13 cellular contexts compared by ENCODE assay signal in the genomic region with DNA sequence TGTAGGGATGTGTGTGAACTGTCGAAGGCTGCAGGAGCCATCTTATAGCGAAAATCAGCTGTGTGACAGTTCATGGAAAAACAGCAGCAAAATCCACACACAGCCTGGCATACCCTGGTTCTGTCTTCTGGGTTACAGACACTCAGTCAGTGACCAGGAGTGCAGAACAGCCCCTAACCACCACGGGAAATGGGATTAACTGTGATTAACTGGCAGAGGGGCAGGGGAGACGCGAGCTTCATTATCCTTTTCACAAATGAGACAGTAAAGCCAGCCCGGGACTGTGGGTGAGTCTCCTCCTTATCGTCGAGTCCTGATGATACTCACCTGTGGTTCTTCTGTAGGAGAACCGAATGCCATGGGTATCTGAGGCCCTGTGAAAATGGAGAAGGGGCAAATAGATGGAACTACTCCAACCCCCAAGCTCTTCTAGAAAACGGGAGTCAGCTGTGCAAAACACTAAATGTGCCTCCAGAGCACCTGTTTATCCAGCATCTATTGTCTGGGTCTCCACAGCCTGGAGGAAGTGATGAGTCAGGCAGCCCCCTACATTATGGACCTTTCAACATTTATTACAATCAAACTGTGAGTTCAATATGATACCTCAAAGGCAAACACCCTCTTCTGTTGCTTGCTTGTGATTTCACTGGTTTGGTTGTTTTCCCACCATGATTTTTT. TPM values are rescaled to one million over a fixed set of nuclear protein-coding genes. Genes with fewer than 3 reads are reported as not detected.
DNase-seq lines count a peak whose midpoint lies in the region; ATAC-seq and TF ChIP-seq lines count a peak whose summit lies in the region.
"Had no signal": no experiment of that assay in that cellular context is flagged by ENCODE, and none has a peak within 500 bp of the region (broad histone marks: within the 10 kb centered on the region; RNA-seq: fewer than 3 reads in every experiment).

No MANE protein-coding gene starts in this region.

- H3K36me3 Mint-ChIP-seq in activated naive CD4-positive, alpha-beta T cell treated with anti-CD3 and anti-CD28 coated beads, Interleukin-2, amount 50 U/mL, for 72 hours: no peaks in the 10 kb centered on the region
- H3K36me3 Mint-ChIP-seq in naive B cell: no peaks in the 10 kb centered on the region

- H3K9me3 ChIP-seq in ascending aorta (no peaks in the 10 kb centered on the region), upper lobe of right lung (no peaks in the 10 kb centered on the region)
- H3K9me3 ChIP-seq: BE2C had no signal

- H3K9me3 Mint-ChIP-seq in activated naive CD4-positive, alpha-beta T cell treated with anti-CD3 and anti-CD28 coated beads, Interleukin-2, amount 50 U/mL, for 72 hours: no peaks in the 10 kb centered on the region
- H3K9me3 Mint-ChIP-seq in naive B cell: no peaks in the 10 kb centered on the region
- H3K9me3 Mint-ChIP-seq: effector memory CD8-positive, alpha-beta T cell; IgD-negative memory B cell had no signal

- no peak for DNase-seq in activated naive CD4-positive, alpha-beta T cell treated with anti-CD3 and anti-CD28 coated beads, Interleukin-2, amount 50 U/mL, for 72 hours (ENCODE audit: low spot score in 2 of 2)
- no peak for DNase-seq in activated naive CD4-positive, alpha-beta T cell treated with anti-CD3 and anti-CD28 coated beads, Interleukin-2, amount 50 U/mL, for 16 hours
- DNase-seq in ascending aorta (ENCODE audit: low spot score in 2 of 2) (no peak), naive B cell (no peak), upper lobe of right lung (peak; percentile 26), HT-29 (ENCODE audit: low spot score) (no peak), substantia nigra (lab: John Stamatoyannopoulos, UW) (no peak)
- DNase-seq: activated gamma-delta T cell; BE2C; effector memory CD8-positive, alpha-beta T cell; T-helper 9 cell had no signal

- intact Hi-C loops in ascending aorta (cut with DNase I): no loop called here
- intact Hi-C loops in upper lobe of right lung (cut with DNase I): no loop called here

- H3K27me3 Mint-ChIP-seq in naive B cell: peaks cover 0 to 12% (median 6%) of the 10 kb centered on the region in 3 donors
- H3K27me3 Mint-ChIP-seq: effector memory CD8-positive, alpha-beta T cell; IgD-negative memory B cell had no signal

- peak; percentile 24 to 28 for ATAC-seq in activated naive CD4-positive, alpha-beta T cell treated with anti-CD3 and anti-CD28 coated beads, Interleukin-2, amount 50 U/mL, for 72 hours
- ATAC-seq in naive B cell (ENCODE audit: low read depth in 2 of 2): peak in 1 of 2 donors; percentile 9
- no peak for ATAC-seq in upper lobe of right lung
- no peak for ATAC-seq in GM21786 (IDR thresholded peaks at IDR 0.05; ENCODE audit: unreplicated experiment)
- ATAC-seq: effector memory CD8-positive, alpha-beta T cell had no signal

- no peaks in the 10 kb centered on the region for H3K27me3 ChIP-seq in ascending aorta
- H3K27me3 ChIP-seq in upper lobe of right lung: no peaks in the 10 kb centered on the region
- H3K27me3 ChIP-seq: BE2C had no signal

- H3K36me3 ChIP-seq in ascending aorta (no peaks in the 10 kb centered on the region), upper lobe of right lung (no peaks in the 10 kb centered on the region)
- H3K36me3 ChIP-seq: BE2C had no signal

- peak overlapping the region; percentile 89 to 93 for H3K27ac ChIP-seq in ascending aorta
- H3K27ac ChIP-seq in upper lobe of right lung: peak overlapping the region; percentile 75
- H3K27ac ChIP-seq in substantia nigra (ENCODE audit: low read depth, low read length, poor library complexity, severe bottlenecking): no peak overlapping the region

- H3K4me3 ChIP-seq in ascending aorta (no peak overlapping the region), upper lobe of right lung (no peak overlapping the region)

- no peak overlapping the region for H3K27ac Mint-ChIP-seq in activated naive CD4-positive, alpha-beta T cell treated with anti-CD3 and anti-CD28 coated beads, Interleukin-2, amount 50 U/mL, for 72 hours
- peak overlapping the region in 1 of 6 donors; percentile 65 for H3K27ac Mint-ChIP-seq in naive B cell
- H3K27ac Mint-ChIP-seq: effector memory CD8-positive, alpha-beta T cell had no signal

- peak overlapping the region in 6 of 8 donors; percentile 7 to 84 (median 66) for H3K4me3 Mint-ChIP-seq in naive B cell
- H3K4me3 Mint-ChIP-seq: effector memory CD8-positive, alpha-beta T cell had no signal

- peaks cover 13 to 26% (median 21%) of the 10 kb centered on the region in 3 donors for H3K4me1 Mint-ChIP-seq in naive B cell

- TF ChIP-seq CTCF in ascending aorta (IDR thresholded peaks at IDR 0.05): no peak
- no peak for TF ChIP-seq CTCF in upper lobe of right lung (IDR thresholded peaks at IDR 0.05)

- H3K4me1 ChIP-seq in ascending aorta (peaks cover 13 to 51% of the 10 kb centered on the region in 2 donors), upper lobe of right lung (peaks cover 35% of the 10 kb centered on the region)
- H3K4me1 ChIP-seq: BE2C had no signal

RNA-seq across cellular contexts. Expression of a gene that starts 9.9 kb away (rescaled TPM):
- total RNA-seq in activated naive CD4-positive, alpha-beta T cell treated with anti-CD3 and anti-CD28 coated beads, Interleukin-2, amount 50 U/mL, for 72 hours: 100 to 1,000 TPM; 190 to 193 TPM
- total RNA-seq in ascending aorta (133 TPM), upper lobe of right lung (178 TPM)
- polyA plus RNA-seq in naive B cell (ENCODE audit: low read depth in 6 of 6): 10 to 100 TPM; 45.8 to 88.7 (median 68.2) TPM
- total RNA-seq in HT-29 (2014; rRNA removed; shearing (Covaris generic)): 91.0 and 97.1 TPM in 2 replicates

RNA-seq across cellular contexts. Expression of a gene that starts 26.9 kb away (rescaled TPM):
- total RNA-seq in activated naive CD4-positive, alpha-beta T cell treated with anti-CD3 and anti-CD28 coated beads, Interleukin-2, amount 50 U/mL, for 72 hours: under 1 TPM in 1 of 2 donors, not detected in 1; 0.88 TPM
- 0.32 TPM for total RNA-seq in ascending aorta
- not detected for polyA plus RNA-seq in naive B cell (ENCODE audit: low read depth in 6 of 6)
- 50.9 TPM for total RNA-seq in upper lobe of right lung
- 44.2 and 65.1 TPM in 2 replicates for total RNA-seq in HT-29 (2014; rRNA removed; shearing (Covaris generic))
- polyA plus RNA-seq: IgD-negative memory B cell had no signal

RNA-seq across cellular contexts. Expression of a gene that starts 51.1 kb away (rescaled TPM):
- total RNA-seq in activated naive CD4-positive, alpha-beta T cell treated with anti-CD3 and anti-CD28 coated beads, Interleukin-2, amount 50 U/mL, for 72 hours: not detected
- total RNA-seq in ascending aorta (not detected), upper lobe of right lung (not detected)
- polyA plus RNA-seq in naive B cell (ENCODE audit: low read depth in 6 of 6): not detected
- total RNA-seq in HT-29 (2014; rRNA removed; shearing (Covaris generic)): not detected in 2 replicates
- polyA plus RNA-seq: IgD-negative memory B cell had no signal

Comparison
In these comparisons a context has a peak if more than half of its experiments do, and no peak if none do; other contexts are left out.
1. ATAC-seq: peak in activated naive CD4-positive, alpha-beta T cell treated with anti-CD3 and anti-CD28 coated beads, Interleukin-2, amount 50 U/mL, for 72 hours (2 of 2); none in upper lobe of right lung (single experiment) and GM21786 (single experiment).
2. RNA of a gene that starts 26.9 kb away (total RNA-seq): 44.2 to 65.1 TPM in HT-29 and 50.9 TPM in upper lobe of right lung (single experiment); 0.88 TPM in activated naive CD4-positive, alpha-beta T cell treated with anti-CD3 and anti-CD28 coated beads, Interleukin-2, amount 50 U/mL, for 72 hours and 0.32 TPM in ascending aorta (single experiment); every median in the first group is over 10 times any median in the second.